14 cellular contexts compared by ENCODE assay signal in the genomic region with DNA sequence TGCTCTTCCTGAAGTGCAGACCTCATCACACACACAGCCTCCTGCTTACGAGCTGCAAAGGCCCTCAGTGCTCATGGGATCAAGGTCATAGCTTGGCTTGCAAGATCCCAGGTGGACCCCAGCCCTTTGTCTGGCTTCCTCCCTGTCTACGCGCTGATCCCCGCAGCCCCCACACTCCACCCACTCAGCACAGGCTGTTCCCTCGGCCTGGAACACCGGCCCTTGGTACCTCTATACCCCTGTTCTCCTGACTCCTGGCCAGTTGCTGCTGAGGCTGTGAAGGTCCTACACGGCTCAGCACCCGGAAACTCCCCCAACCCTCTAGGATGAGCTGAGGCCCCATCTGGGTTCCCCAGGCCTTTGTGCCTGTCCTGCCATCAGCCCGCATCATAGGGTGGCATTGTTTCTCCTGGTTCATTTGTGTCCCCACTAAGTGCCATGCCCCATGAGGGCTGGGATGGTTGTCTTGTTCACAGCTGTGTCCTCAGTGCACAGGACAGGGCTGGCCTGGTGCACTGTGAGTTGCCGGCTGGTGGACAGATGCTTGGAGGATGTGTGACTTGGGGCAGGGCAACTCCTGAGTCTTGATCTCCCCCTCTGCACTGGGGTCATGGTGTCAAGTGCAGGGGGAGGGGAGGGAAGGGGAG.
"Had no signal": no experiment of that assay in that cellular context is flagged by ENCODE, and none has a peak within 500 bp of the region (broad histone marks: within the 10 kb centered on the region; RNA-seq: fewer than 3 reads in every experiment).

No MANE protein-coding gene starts in this region.

- H3K4me3 ChIP-seq: colonic mucosa, heart left ventricle, skin epidermis, suprapubic skin, upper lobe of left lung had no signal

- H3K9me3 ChIP-seq: colonic mucosa, heart left ventricle, suprapubic skin, upper lobe of left lung had no signal

- H3K27me3 Mint-ChIP-seq: activated CD4-positive, alpha-beta memory T cell treated with anti-CD3 and anti-CD28 coated beads, Interleukin-2, amount 10 ng/mL, durations not matched to agents 7 days and 5 days; memory B cell had no signal

- H3K9me3 Mint-ChIP-seq: activated CD4-positive, alpha-beta memory T cell treated with anti-CD3 and anti-CD28 coated beads, Interleukin-2, amount 10 ng/mL, durations not matched to agents 7 days and 5 days; activated T-helper 1 cell treated with anti-CD3 and anti-CD28 coated beads, Interleukin-12 subunit alpha, Interleukin-12 subunit beta, Interleukin-2, Interleukin-4 antibody, amounts not matched to agents 30 ng/mL and 10 ng/mL and 1 ng/mL, durations not matched to agents 14 hours and 24 hours and 36 hours; memory B cell; T-helper 2 cell treated with Interferon-gamma antibody and Interleukin-4, amounts not matched to agents 5 μg/mL and 100 μg/mL, for 36 hours had no signal

- H3K27ac Mint-ChIP-seq: activated CD4-positive, alpha-beta memory T cell treated with anti-CD3 and anti-CD28 coated beads, Interleukin-2, amount 10 ng/mL, durations not matched to agents 7 days and 5 days; activated T-helper 1 cell treated with anti-CD3 and anti-CD28 coated beads, Interleukin-12 subunit alpha, Interleukin-12 subunit beta, Interleukin-2, Interleukin-4 antibody, amounts not matched to agents 30 ng/mL and 10 ng/mL and 1 ng/mL, durations not matched to agents 14 hours and 24 hours and 36 hours; T-helper 2 cell treated with Interferon-gamma antibody and Interleukin-4, amounts not matched to agents 5 μg/mL and 100 μg/mL, for 36 hours had no signal

- H3K27ac ChIP-seq: colonic mucosa, heart left ventricle, skin epidermis, suprapubic skin, upper lobe of left lung had no signal

- DNase-seq: activated CD4-positive, alpha-beta memory T cell treated with anti-CD3 and anti-CD28 coated beads, Interleukin-2, amount 10 ng/mL, durations not matched to agents 7 days and 5 days; activated CD8-positive, alpha-beta memory T cell treated with anti-CD3 and anti-CD28 coated beads, Interleukin-2, amount 50 U/mL, for 4 hours; activated naive CD4-positive, alpha-beta T cell; colonic mucosa; foreskin melanocyte; heart left ventricle; left colon; SW 1271; upper lobe of left lung had no signal

- H3K4me1 ChIP-seq: colonic mucosa, heart left ventricle, suprapubic skin, upper lobe of left lung had no signal

- H3K4me3 Mint-ChIP-seq: activated CD4-positive, alpha-beta memory T cell treated with anti-CD3 and anti-CD28 coated beads, Interleukin-2, amount 10 ng/mL, durations not matched to agents 7 days and 5 days; activated T-helper 1 cell treated with anti-CD3 and anti-CD28 coated beads, Interleukin-12 subunit alpha, Interleukin-12 subunit beta, Interleukin-2, Interleukin-4 antibody, amounts not matched to agents 30 ng/mL and 10 ng/mL and 1 ng/mL, durations not matched to agents 14 hours and 24 hours and 36 hours; memory B cell; T-helper 2 cell treated with Interferon-gamma antibody and Interleukin-4, amounts not matched to agents 5 μg/mL and 100 μg/mL, for 36 hours had no signal

- H3K36me3 ChIP-seq: colonic mucosa, heart left ventricle, suprapubic skin, upper lobe of left lung had no signal

- H3K4me1 Mint-ChIP-seq: activated CD4-positive, alpha-beta memory T cell treated with anti-CD3 and anti-CD28 coated beads, Interleukin-2, amount 10 ng/mL, durations not matched to agents 7 days and 5 days had no signal

- ATAC-seq: heart left ventricle, left colon had no signal

- H3K27me3 ChIP-seq: colonic mucosa, heart left ventricle, suprapubic skin, upper lobe of left lung had no signal
